In the genomic region with DNA sequence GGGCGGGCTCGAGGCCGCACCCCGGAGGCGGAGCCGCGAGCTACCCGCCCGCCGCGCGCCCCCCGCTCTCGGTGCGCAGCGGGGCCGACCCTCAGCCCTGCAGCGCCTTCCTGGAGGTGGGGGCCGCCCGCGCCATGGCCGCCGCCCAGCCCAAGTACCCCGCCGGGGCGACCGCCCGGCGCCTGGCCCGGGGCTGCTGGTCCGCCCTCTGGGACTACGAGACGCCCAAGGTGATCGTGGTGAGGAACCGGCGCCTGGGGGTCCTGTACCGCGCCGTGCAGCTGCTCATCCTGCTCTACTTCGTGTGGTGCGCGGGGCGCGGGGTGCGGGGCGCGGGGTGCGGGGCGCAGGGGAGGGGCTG, we compare ENCODE assay signal across 14 cellular contexts. TPM values are rescaled to one million over a fixed set of nuclear protein-coding genes. Genes with fewer than 3 reads are reported as not detected.
DNase-seq lines count a peak whose midpoint lies in the region; ATAC-seq, FAIRE-seq and TF ChIP-seq lines count a peak whose summit lies in the region.
"Had no signal": no experiment of that assay in that cellular context is flagged by ENCODE, and none has a peak within 500 bp of the region (broad histone marks: within the 10 kb centered on the region; RNA-seq: fewer than 3 reads in every experiment).

A gene (plus strand): TSS at position 94 of the 361 bp plus-strand sequence. CDS start 41 bp downstream, at position 135.

- no peaks in the 10 kb centered on the region for H3K9me3 Mint-ChIP-seq in activated naive CD8-positive, alpha-beta T cell (ENCODE audit: low read depth)
- H3K9me3 Mint-ChIP-seq in activated naive CD8-positive, alpha-beta T cell treated with anti-CD3 and anti-CD28 coated beads, Interleukin-2, amount 50 U/mL, for 24 hours = peaks cover 8% of the 10 kb centered on the region
- no peaks in the 10 kb centered on the region for H3K9me3 Mint-ChIP-seq in WTC11

- intact Hi-C loops in HepG2 (cut with micrococcal nuclease; ENCODE audit: unreplicated experiment) = no loop called here

- H4K20me1 ChIP-seq in HepG2 (ENCODE audit: insufficient read depth, low read length) = no peaks in the 10 kb centered on the region; the same call in 1 of the 2 replicates

- H3K9ac ChIP-seq in HepG2 (ENCODE audit: insufficient read depth, low read depth, low read length) = no peak within 1 kb of the TSS

- TF ChIP-seq RAD21 in HepG2 (CRISPR knock-in tag; IDR thresholded peaks at IDR 0.05) = no peak

- H3K27me3 ChIP-seq in upper lobe of left lung (peaks cover 0 to 35% (median 16%) of the 10 kb centered on the region in 4 donors), HepG2 (ENCODE audit: control insufficient read depth in 1 of 2, insufficient read depth in 2 of 2, low read length in 2 of 2) (peaks cover 0 to 9% of the 10 kb centered on the region in 2 experiments; a peak in 4 of 5 replicates)

- peaks cover 0 to 1% (median under 1%) of the 10 kb centered on the region in 4 donors for H3K36me3 ChIP-seq in upper lobe of left lung
- H3K36me3 ChIP-seq in HepG2 (replicated peaks in 1 of 2; ENCODE audit: control insufficient read depth in 1 of 2, insufficient read depth in 2 of 2, low read length in 2 of 2) = peaks cover 0 to under 1% of the 10 kb centered on the region in 2 experiments; a peak in 1 of 5 replicates

- peaks cover 17% of the 10 kb centered on the region for H3K27me3 Mint-ChIP-seq in activated naive CD8-positive, alpha-beta T cell
- peaks cover 39% of the 10 kb centered on the region for H3K27me3 Mint-ChIP-seq in activated naive CD8-positive, alpha-beta T cell treated with anti-CD3 and anti-CD28 coated beads, Interleukin-2, amount 50 U/mL, for 24 hours
- peaks cover 55% of the 10 kb centered on the region for H3K27me3 Mint-ChIP-seq in WTC11 (ENCODE audit: low read depth)

- H3K4me3 ChIP-seq in upper lobe of left lung (peak within 1 kb of the TSS in 3 of 4 donors; percentile 29 to 39 (median 33)), HepG2 (replicated peaks in 1 of 3; ENCODE audit: insufficient read depth in 1 of 3, low read depth in 2 of 3, low read length in 3 of 3) (no peak within 1 kb of the TSS)
- H3K4me3 ChIP-seq: GM12878 had no signal

- TF ChIP-seq CTCF in WTC11 (IDR thresholded peaks at IDR 0.05) = no peak
- no peak for TF ChIP-seq CTCF in upper lobe of left lung (IDR thresholded peaks at IDR 0.05)
- no peak for TF ChIP-seq CTCF in HepG2 (CRISPR knock-in tag; IDR thresholded peaks at IDR 0.05)

- peaks cover 14% of the 10 kb centered on the region for H3K4me1 Mint-ChIP-seq in activated naive CD8-positive, alpha-beta T cell (ENCODE audit: low read depth)
- peaks cover 7% of the 10 kb centered on the region for H3K4me1 Mint-ChIP-seq in activated naive CD8-positive, alpha-beta T cell treated with anti-CD3 and anti-CD28 coated beads, Interleukin-2, amount 50 U/mL, for 24 hours
- peaks cover 5% of the 10 kb centered on the region for H3K4me1 Mint-ChIP-seq in WTC11

- TF ChIP-seq POLR2A in upper lobe of left lung (IDR thresholded peaks at IDR 0.05) (no peak), HepG2 (IDR thresholded peaks at IDR 0.05; ENCODE audit: insufficient read depth in 1 of 2, low read depth in 2 of 2, low read length in 2 of 2) (no peak)

- H3K4me3 Mint-ChIP-seq in activated naive CD8-positive, alpha-beta T cell = peak within 1 kb of the TSS; percentile 79
- H3K4me3 Mint-ChIP-seq in activated naive CD8-positive, alpha-beta T cell treated with anti-CD3 and anti-CD28 coated beads, Interleukin-2, amount 50 U/mL, for 24 hours = no peak within 1 kb of the TSS
- H3K4me3 Mint-ChIP-seq in WTC11 = peak within 1 kb of the TSS; percentile 65

- no peak for ATAC-seq in activated naive CD8-positive, alpha-beta T cell treated with anti-CD3 and anti-CD28 coated beads, Interleukin-2, amount 50 U/mL, for 24 hours
- peak; percentile 21 for ATAC-seq in WTC11
- ATAC-seq in upper lobe of left lung (ENCODE audit: low FRiP score in 2 of 2) = no peak
- no peak for ATAC-seq in HepG2
- ATAC-seq: GM12878 had no signal

- POLR2A ChIA-PET in WTC11 (lab: Charles Lee) = no interaction called here
- POLR2A ChIA-PET in HepG2 (lab: Yijun Ruan, JAX) = no interaction called here

- peaks cover 9 to 37% (median 23%) of the 10 kb centered on the region in 4 donors for H3K4me1 ChIP-seq in upper lobe of left lung
- H3K4me1 ChIP-seq in HepG2 (ENCODE audit: insufficient read depth, low read length) = peaks cover 10% of the 10 kb centered on the region

- no CpG with 5 or more reads among the region's 49 CpGs for WGBS in upper lobe of left lung, 2 donors
- 94% methylated on average over 31 of the region's 49 CpGs for WGBS in HepG2 (ENCODE audit: low lambda C conversion rate)

- FAIRE-seq in HepG2 (lab: Jason Lieb, UNC) = no peak
- FAIRE-seq: GM12878 had no signal

- H3K27ac ChIP-seq in upper lobe of left lung (no peak within 1 kb of the TSS), HepG2 (ENCODE audit: extremely low read length, insufficient read depth, low read length) (no peak within 1 kb of the TSS)

- no peak for DNase-seq in activated naive CD8-positive, alpha-beta T cell treated with anti-CD3 and anti-CD28 coated beads, Interleukin-2, amount 50 U/mL, for 24 hours
- DNase-seq in WTC11 (ENCODE audit: low spot score) (no peak), left kidney (ENCODE audit: low read depth, low spot score) (peak; percentile 40), upper lobe of left lung (no peak), HPDE6-E6E7 (ENCODE audit: extremely low spot score) (no peak), DMS153 treated with DMSO at 0.1 percent for 48 hours (lab: John Stamatoyannopoulos, UW; ENCODE audit: unreplicated experiment) (no peak), HepG2 (ENCODE audit: low spot score) (no peak)
- DNase-seq: activated naive CD4-positive, alpha-beta T cell; CD4-positive, CD25-positive, alpha-beta regulatory T cell; NCI-H2029 treated with DMSO at 0.1 percent for 48 hours had no signal

- TF ChIP-seq EP300 in upper lobe of left lung (IDR thresholded peaks at IDR 0.05) = no peak
- no peak for TF ChIP-seq EP300 in HepG2 (IDR thresholded peaks at IDR 0.05; ENCODE audit: low read depth in 2 of 2, low read length in 2 of 2)
- no peak for TF ChIP-seq EP300 in HepG2 (CRISPR knock-in tag; IDR thresholded peaks at IDR 0.05; ENCODE audit: borderline replicate concordance)

- no TSS peak for BruUV-seq in HepG2 (replicated peaks; lab: Mats Ljungman, UMichigan)

- no peak within 1 kb of the TSS for H3K4me2 ChIP-seq in HepG2 (ENCODE audit: low read depth, low read length)

- CTCF ChIA-PET in WTC11 (lab: Charles Lee) = interaction anchor here (0.6 to 4.6 kb wide), 12 partner anchors 9 to 204 kb away, joined by 3 to 23 read pairs (median 4); a partner anchor contains a TSS
- CTCF ChIA-PET in HepG2 (lab: Yijun Ruan, JAX; ENCODE audit: low intra/inter-chr PET ratio, low total read pairs) = no interaction called here

- in situ Hi-C loops in HepG2 (cut with HindIII; ENCODE audit: extremely low pct_ligation_motif_present, low pct_unique_long_range_greater_than_20kb) = no loop called here

- H3K9me3 ChIP-seq in upper lobe of left lung = peaks cover 5 to 19% (median 11%) of the 10 kb centered on the region in 4 donors
- peaks cover 23% of the 10 kb centered on the region for H3K9me3 ChIP-seq in HepG2 (ENCODE audit: low read length)

- no peak within 1 kb of the TSS for H2AFZ ChIP-seq in HepG2 (ENCODE audit: low read length)

- no peaks in the 10 kb centered on the region for H3K79me2 ChIP-seq in HepG2 (ENCODE audit: insufficient read depth, low read length)

- H3K27ac Mint-ChIP-seq in activated naive CD8-positive, alpha-beta T cell = no peak within 1 kb of the TSS
- no peak within 1 kb of the TSS for H3K27ac Mint-ChIP-seq in activated naive CD8-positive, alpha-beta T cell treated with anti-CD3 and anti-CD28 coated beads, Interleukin-2, amount 50 U/mL, for 24 hours
- no peak within 1 kb of the TSS for H3K27ac Mint-ChIP-seq in WTC11

- peaks cover 2% of the 10 kb centered on the region for H3K36me3 Mint-ChIP-seq in activated naive CD8-positive, alpha-beta T cell
- peaks cover 7% of the 10 kb centered on the region for H3K36me3 Mint-ChIP-seq in activated naive CD8-positive, alpha-beta T cell treated with anti-CD3 and anti-CD28 coated beads, Interleukin-2, amount 50 U/mL, for 24 hours (ENCODE audit: low read depth)
- 0 out of 2 replicates have a peak, but pooled peaks cover 3% of the 10 kb centered on the region for H3K36me3 Mint-ChIP-seq in WTC11

TF ChIP-seq in WTC11, 78 proteins besides CTCF, POLR2A, EP300 and RAD21 (continues in another document):
- no peak for TF ChIP-seq FOXP1 (CRISPR knock-in tag; IDR thresholded peaks at IDR 0.05; ENCODE audit: borderline replicate concordance)

TF ChIP-seq in HepG2, 621 proteins besides CTCF, POLR2A, EP300 and RAD21 (continues in another document):
- TF ChIP-seq ZNF660 (CRISPR knock-in tag; IDR thresholded peaks at IDR 0.05; ENCODE audit: borderline replicate concordance, low read depth) = no peak
- no peak for TF ChIP-seq ZNF629 (CRISPR knock-in tag; conservative IDR thresholded peaks at IDR 0.05)
- TF ChIP-seq ZNF460 (CRISPR knock-in tag; IDR thresholded peaks at IDR 0.05; ENCODE audit: borderline replicate concordance) = no peak
- TF ChIP-seq ZKSCAN5 (CRISPR knock-in tag; IDR thresholded peaks at IDR 0.05) = no peak

RNA-seq across cellular contexts. Expression of the gene that starts here (rescaled TPM):
- 1.6 to 2.6 TPM (median 2.1 TPM) in 3 replicates for total RNA-seq in WTC11 (2021)
- 1 to 10 TPM in 2 of 6 donors, under 1 TPM in 2, not detected in 2; 0.27 to 4.4 (median 1.00) TPM for total RNA-seq in upper lobe of left lung
- not detected in 2 replicates for total RNA-seq in HepG2 (2016; rRNA removed; fragmentation: Illumina TruSeq; extraction: Trizol)
- not detected in 2 replicates for total RNA-seq in HepG2 (2016; cell fraction: cytosol; rRNA removed; fragmentation: Illumina TruSeq; extraction: Trizol; ENCODE audit: low read depth)
- total RNA-seq in HepG2 (2016; cell fraction: insoluble cytoplasmic fraction; rRNA removed; fragmentation: Illumina TruSeq; extraction: Trizol) = not detected in 2 replicates
- total RNA-seq in HepG2 (2016; cell fraction: membrane; rRNA removed; fragmentation: Illumina TruSeq; extraction: Trizol) = not detected in 2 replicates
- total RNA-seq in HepG2 (2016; cell fraction: nucleus; rRNA removed; fragmentation: Illumina TruSeq; extraction: Trizol) = not detected in 2 replicates
- polyA plus RNA-seq in HepG2 (2011; rRNA removed) = not detected in 2 replicates
- polyA plus RNA-seq in HepG2 (2011; cell fraction: cytosol; rRNA removed) = not detected in 2 replicates
- not detected in 2 replicates for polyA plus RNA-seq in HepG2 (2011; cell fraction: nucleus; rRNA removed)
- not detected in 2 replicates for polyA plus RNA-seq in HepG2 (2012)
- polyA plus RNA-seq in HepG2 (2016; cell fraction: cytosol; fragmentation: Illumina TruSeq; extraction: Trizol; ENCODE audit: low read depth) = not detected in 2 replicates
- polyA plus RNA-seq in HepG2 (2016; cell fraction: insoluble cytoplasmic fraction; fragmentation: Illumina TruSeq; extraction: Trizol; ENCODE audit: low read depth) = not detected in 2 replicates
- not detected in 2 replicates for polyA plus RNA-seq in HepG2 (2016; cell fraction: membrane; fragmentation: Illumina TruSeq; extraction: Trizol; ENCODE audit: low read depth)
- polyA plus RNA-seq in HepG2 (2016; cell fraction: nucleus; fragmentation: Illumina TruSeq; extraction: Trizol; ENCODE audit: insufficient read depth, low read depth) = not detected in 2 replicates
- not detected in 2 replicates for polyA minus RNA-seq in HepG2 (2011; rRNA and poly(A)+ RNA removed; ENCODE audit: low replicate concordance)
- not detected in 2 replicates for polyA minus RNA-seq in HepG2 (2011; cell fraction: cytosol; rRNA and poly(A)+ RNA removed)
- not detected in 2 replicates for polyA minus RNA-seq in HepG2 (2011; cell fraction: nucleus; rRNA and poly(A)+ RNA removed)
- total RNA-seq: CD4-positive, CD25-positive, alpha-beta regulatory T cell; dermis microvascular lymphatic vessel endothelial cell; GM12878; skeletal muscle tissue had no signal
- polyA plus RNA-seq: CD4-positive, CD25-positive, alpha-beta regulatory T cell; GM12878 had no signal

Comparison
In these comparisons a context has a peak if more than half of its experiments do, and no peak if none do; other contexts are left out.
1. H3K4me3 ChIP-seq: peak in upper lobe of left lung (3 of 4); none in HepG2 (0 of 3).